In the genomic region with DNA sequence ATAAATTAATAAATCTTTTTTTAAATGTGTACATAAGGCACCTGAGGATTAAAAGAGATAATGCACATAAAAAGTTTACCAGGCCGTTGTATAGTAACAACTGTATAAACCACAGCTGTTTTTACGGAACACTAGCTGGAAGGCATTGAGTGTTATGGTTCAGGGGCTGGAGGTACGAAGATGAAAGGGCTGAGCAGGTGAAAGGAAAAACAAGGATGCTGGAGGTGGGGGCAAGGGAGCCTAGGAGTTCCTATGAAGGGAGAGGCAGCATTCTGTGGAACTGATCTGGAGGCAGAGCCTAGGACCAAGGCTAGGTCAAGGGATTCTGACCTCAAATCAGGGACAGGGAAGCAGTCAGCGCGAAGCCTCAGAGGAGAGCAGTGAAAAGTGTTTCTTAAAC, we compare ENCODE assay signal across 10 cellular contexts. TPM values are rescaled to one million over a fixed set of nuclear protein-coding genes. Genes with fewer than 3 reads are reported as not detected.
"Had no signal": no experiment of that assay in that cellular context is flagged by ENCODE, and none has a peak within 500 bp of the region (broad histone marks: within the 10 kb centered on the region; RNA-seq: fewer than 3 reads in every experiment).

No MANE protein-coding gene starts in this region.

- H3K27ac ChIP-seq: GM23248 had no signal

- ATAC-seq: K562 had no signal

- H3K9me3 Mint-ChIP-seq: H9 had no signal

- H2AFZ ChIP-seq: GM23248 had no signal

- H3K4me3 ChIP-seq: GM23248, K562 had no signal

- DNase-seq: GM23248, GOT3, H9, HCEC 1CT, IMR-90, KG1 had no signal

- FAIRE-seq: H54, HTR-8/SVneo, K562 had no signal

- H3K9ac ChIP-seq: GM23248 had no signal

RNA-seq across cellular contexts. Expression of a gene that starts 8.0 kb away (rescaled TPM):
- total RNA-seq: GM23248, HT-29, IMR-90, K562 had no signal
- polyA plus RNA-seq: GM23248, IMR-90, K562 had no signal
